In the genomic region with DNA sequence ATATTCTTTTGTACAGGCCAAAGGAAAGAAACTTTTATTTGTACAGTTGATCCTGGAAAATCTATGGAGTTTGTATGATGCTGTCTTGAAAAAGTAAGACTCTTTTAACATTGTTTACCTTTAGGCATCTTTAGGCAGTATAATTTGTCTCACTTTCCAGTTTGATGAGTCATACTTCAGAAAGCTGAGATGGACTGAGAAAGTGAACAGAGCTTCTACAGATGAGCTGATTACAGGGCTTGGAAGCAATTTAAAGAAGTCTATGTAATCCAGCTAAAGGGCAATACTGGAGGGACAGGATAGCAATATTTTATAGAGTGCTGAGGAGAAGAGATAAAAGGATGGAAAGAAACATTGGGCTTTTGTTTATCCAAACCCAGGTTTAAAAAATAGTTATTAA, we compare ENCODE assay signal across 1 cellular context.
TF ChIP-seq lines count a peak whose summit lies in the region.

No MANE protein-coding gene starts in this region.

TF ChIP-seq in K562, 482 proteins besides CTCF, POLR2A, EP300 and RAD21 (continued from another document):
- TF ChIP-seq SREBF1 (IDR thresholded peaks at IDR 0.05; ENCODE audit: borderline replicate concordance, low read depth, low read length) (no peak), MECOM (CRISPR knock-in tag; IDR thresholded peaks at IDR 0.05) (no peak), PYGO2 (tag; IDR thresholded peaks at IDR 0.05) (no peak), KAT8 (IDR thresholded peaks at IDR 0.05; ENCODE audit: low read depth) (no peak), MYBL2 (IDR thresholded peaks at IDR 0.05; ENCODE audit: low read depth) (no peak), MYBL2 (CRISPR knock-in tag; IDR thresholded peaks at IDR 0.05; ENCODE audit: borderline replicate concordance) (no peak), CBFA2T3 (IDR thresholded peaks at IDR 0.05) (peak; percentile 43)
- TF ChIP-seq, protein P1, sequence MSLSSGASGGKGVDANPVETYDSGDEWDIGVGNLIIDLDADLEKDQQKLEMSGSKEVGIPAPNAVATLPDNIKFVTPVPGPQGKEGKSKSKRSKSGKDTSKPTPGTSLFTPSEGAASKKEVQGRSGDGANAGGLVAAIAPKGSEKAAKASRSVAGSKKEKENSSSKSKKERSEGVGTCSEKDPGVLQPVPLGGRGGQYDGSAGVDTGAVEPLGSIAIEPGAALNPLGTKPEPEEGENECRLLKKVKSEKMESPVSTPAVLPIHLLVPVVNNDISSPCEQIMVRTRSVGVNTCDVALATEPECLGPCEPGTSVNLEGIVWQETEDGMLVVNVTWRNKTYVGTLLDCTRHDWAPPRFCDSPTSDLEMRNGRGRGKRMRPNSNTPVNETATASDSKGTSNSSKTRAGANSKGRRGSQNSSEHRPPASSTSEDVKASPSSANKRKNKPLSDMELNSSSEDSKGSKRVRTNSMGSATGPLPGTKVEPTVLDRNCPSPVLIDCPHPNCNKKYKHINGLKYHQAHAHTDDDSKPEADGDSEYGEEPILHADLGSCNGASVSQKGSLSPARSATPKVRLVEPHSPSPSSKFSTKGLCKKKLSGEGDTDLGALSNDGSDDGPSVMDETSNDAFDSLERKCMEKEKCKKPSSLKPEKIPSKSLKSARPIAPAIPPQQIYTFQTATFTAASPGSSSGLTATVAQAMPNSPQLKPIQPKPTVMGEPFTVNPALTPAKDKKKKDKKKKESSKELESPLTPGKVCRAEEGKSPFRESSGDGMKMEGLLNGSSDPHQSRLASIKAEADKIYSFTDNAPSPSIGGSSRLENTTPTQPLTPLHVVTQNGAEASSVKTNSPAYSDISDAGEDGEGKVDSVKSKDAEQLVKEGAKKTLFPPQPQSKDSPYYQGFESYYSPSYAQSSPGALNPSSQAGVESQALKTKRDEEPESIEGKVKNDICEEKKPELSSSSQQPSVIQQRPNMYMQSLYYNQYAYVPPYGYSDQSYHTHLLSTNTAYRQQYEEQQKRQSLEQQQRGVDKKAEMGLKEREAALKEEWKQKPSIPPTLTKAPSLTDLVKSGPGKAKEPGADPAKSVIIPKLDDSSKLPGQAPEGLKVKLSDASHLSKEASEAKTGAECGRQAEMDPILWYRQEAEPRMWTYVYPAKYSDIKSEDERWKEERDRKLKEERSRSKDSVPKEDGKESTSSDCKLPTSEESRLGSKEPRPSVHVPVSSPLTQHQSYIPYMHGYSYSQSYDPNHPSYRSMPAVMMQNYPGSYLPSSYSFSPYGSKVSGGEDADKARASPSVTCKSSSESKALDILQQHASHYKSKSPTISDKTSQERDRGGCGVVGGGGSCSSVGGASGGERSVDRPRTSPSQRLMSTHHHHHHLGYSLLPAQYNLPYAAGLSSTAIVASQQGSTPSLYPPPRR (CRISPR knock-in tag; IDR thresholded peaks at IDR 0.05; ENCODE audit: borderline replicate concordance): no peak
- TF ChIP-seq, protein P2, sequence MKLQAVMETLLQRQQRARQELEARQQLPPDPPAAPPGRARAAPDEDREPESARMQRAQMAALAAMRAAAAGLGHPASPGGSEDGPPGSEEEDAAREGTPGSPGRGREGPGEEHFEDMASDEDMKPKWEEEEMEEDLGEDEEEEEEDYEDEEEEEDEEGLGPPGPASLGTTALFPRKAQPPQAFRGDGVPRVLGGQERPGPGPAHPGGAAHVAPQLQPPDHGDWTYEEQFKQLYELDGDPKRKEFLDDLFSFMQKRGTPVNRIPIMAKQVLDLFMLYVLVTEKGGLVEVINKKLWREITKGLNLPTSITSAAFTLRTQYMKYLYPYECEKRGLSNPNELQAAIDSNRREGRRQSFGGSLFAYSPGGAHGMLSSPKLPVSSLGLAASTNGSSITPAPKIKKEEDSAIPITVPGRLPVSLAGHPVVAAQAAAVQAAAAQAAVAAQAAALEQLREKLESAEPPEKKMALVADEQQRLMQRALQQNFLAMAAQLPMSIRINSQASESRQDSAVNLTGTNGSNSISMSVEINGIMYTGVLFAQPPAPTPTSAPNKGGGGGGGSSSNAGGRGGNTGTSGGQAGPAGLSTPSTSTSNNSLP (IDR thresholded peaks at IDR 0.05; ENCODE audit: borderline replicate concordance, low read depth, low read length): no peak
